ENCODE assay signal across 16 cellular contexts in the genomic region with DNA sequence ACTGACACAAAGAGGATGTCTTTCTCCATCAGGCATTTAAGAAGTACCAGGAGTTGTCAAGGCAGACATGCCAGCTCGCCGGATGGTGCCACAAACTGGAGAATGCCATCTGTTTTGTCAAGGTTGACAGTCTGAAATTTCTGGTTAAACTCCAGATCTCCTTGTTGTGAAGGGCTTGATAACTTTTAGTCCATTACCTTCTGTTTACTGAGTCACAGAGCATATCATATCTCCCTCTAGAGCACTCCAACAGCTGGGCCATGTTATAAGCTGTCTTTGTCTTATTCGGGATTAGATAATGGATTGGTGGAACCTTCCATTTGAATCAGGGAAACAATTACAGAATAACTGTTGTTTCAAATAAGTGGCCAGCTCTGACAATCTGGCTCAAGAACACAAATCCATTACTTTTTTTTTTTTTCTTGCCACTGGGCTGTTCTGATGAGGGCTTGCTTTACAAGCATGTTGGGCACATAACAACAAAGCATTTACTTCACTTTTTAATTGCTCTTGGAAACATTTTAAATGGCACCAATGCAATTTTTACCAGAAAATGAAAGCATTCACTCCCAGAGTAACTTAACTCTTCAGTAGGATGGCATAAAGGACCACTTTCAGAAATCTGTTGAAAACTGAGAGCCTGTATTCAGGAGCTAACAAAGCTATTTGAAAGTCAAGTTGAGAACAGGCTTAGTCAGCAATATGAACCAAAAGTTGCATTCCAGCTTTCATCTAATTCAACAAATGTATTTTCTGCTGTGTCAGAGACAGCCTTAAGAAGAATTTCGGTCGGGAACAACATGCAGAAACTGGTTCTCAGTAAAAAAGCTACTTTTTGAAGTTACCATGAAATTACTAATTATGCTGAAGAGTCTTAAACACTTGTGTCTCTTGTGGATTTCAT.
A peak's percentile ranks its signal among the peaks of the same experiment; 100 is the strongest.
DNase-seq lines count a peak whose midpoint lies in the region; ATAC-seq and TF ChIP-seq lines count a peak whose summit lies in the region.
"Had no signal": no experiment of that assay in that cellular context is flagged by ENCODE, and none has a peak within 500 bp of the region (broad histone marks: within the 10 kb centered on the region; RNA-seq: fewer than 3 reads in every experiment).

No MANE protein-coding gene starts in this region.

- no peak for TF ChIP-seq POLR2A in heart left ventricle (IDR thresholded peaks at IDR 0.05)
- no peak for TF ChIP-seq POLR2A in thyroid gland (IDR thresholded peaks at IDR 0.05)
- TF ChIP-seq POLR2A in GM18505 (IDR thresholded peaks at IDR 0.05; ENCODE audit: borderline replicate concordance, extremely low read depth, insufficient read depth, insufficient read length): no peak

- ATAC-seq in Right ventricle myocardium superior (ENCODE audit: poor library complexity) (peak; percentile 47), heart left ventricle (no peak), HG03354 (IDR thresholded peaks at IDR 0.05; ENCODE audit: poor library complexity, severe bottlenecking, unreplicated experiment) (no peak), HG03280 (IDR thresholded peaks at IDR 0.05; ENCODE audit: unreplicated experiment) (no peak), GM18505 (IDR thresholded peaks at IDR 0.05; ENCODE audit: unreplicated experiment) (no peak)

- no peaks in the 10 kb centered on the region for H3K9me3 ChIP-seq in heart left ventricle
- no peaks in the 10 kb centered on the region for H3K9me3 ChIP-seq in thyroid gland
- H3K9me3 ChIP-seq: Caco-2, vagina had no signal

- H3K4me3 ChIP-seq in heart left ventricle: no peak overlapping the region
- no peak overlapping the region for H3K4me3 ChIP-seq in thyroid gland (replicated peaks in 1 of 3)
- H3K4me3 ChIP-seq: vagina had no signal

- H3K4me1 ChIP-seq in heart left ventricle (peaks cover 0 to 55% (median 12%) of the 10 kb centered on the region in 12 donors), thyroid gland (peaks cover 10 to 21% of the 10 kb centered on the region in 2 donors)

- H3K36me3 ChIP-seq in heart left ventricle (no peaks in the 10 kb centered on the region), thyroid gland (no peaks in the 10 kb centered on the region)
- H3K36me3 ChIP-seq: vagina had no signal

- H3K27me3 ChIP-seq in heart left ventricle (no peaks in the 10 kb centered on the region), thyroid gland (no peaks in the 10 kb centered on the region)
- H3K27me3 ChIP-seq: vagina had no signal

- TF ChIP-seq CTCF in heart left ventricle (IDR thresholded peaks at IDR 0.05) (no peak), thyroid gland (IDR thresholded peaks at IDR 0.05) (no peak)

- WGBS in heart left ventricle, 4 donors: 60 to 67% (median 65%) methylated on average over 5 of the region's 5 CpGs
- WGBS in thyroid gland, 2 donors: 50 to 56% methylated on average over 5 of the region's 5 CpGs

- intact Hi-C loops in Right ventricle myocardium superior (cut with DNase I): no loop called here
- intact Hi-C loops in heart left ventricle (cut with DNase I): no loop called here
- intact Hi-C loops in thyroid gland (cut with DNase I): no loop called here

- DNase-seq in Right ventricle myocardium superior (no peak), heart left ventricle (no peak), inferior parietal cortex (ENCODE audit: extremely low spot score) (peak; percentile 35), thyroid gland (peak in 1 of 2 donors; percentile 10)
- DNase-seq: ACHN; activated CD4-positive, alpha-beta memory T cell treated with anti-CD3 and anti-CD28 coated beads for 36 hours; Caco-2; KBM-7; NCI-H146; NCI-H748 treated with DMSO at 0.1 percent for 48 hours; SHP77 treated with DMSO at 0.1 percent for 48 hours had no signal

- peak overlapping the region in 4 of 12 donors; percentile 6 to 15 (median 10) for H3K27ac ChIP-seq in heart left ventricle
- H3K27ac ChIP-seq in angular gyrus (ENCODE audit: low read depth, low read length): peak overlapping the region; percentile 1
- H3K27ac ChIP-seq in thyroid gland: peak overlapping the region; percentile 15 to 48 (median 31)
- H3K27ac ChIP-seq: vagina had no signal
